In genomic region chr11:44326615-44327475, GRCh38 we compare ENCODE assay signal across 1 cellular context.
TF ChIP-seq lines count a peak whose summit lies in the region.

No MANE protein-coding gene starts in this region.

TF ChIP-seq in HepG2, 621 proteins besides CTCF, POLR2A, EP300 and RAD21 (continued from another document):
- TF ChIP-seq ZNF260 (CRISPR knock-in tag; IDR thresholded peaks at IDR 0.05; ENCODE audit: borderline replicate concordance, low read depth) (no peak), TOPORS (CRISPR knock-in tag; IDR thresholded peaks at IDR 0.05) (no peak), KAT8 (CRISPR knock-in tag; IDR thresholded peaks at IDR 0.05) (no peak), STAG1 (CRISPR knock-in tag; IDR thresholded peaks at IDR 0.05) (peak; percentile 46), ZNF768 (CRISPR knock-in tag; IDR thresholded peaks at IDR 0.05) (peak; percentile 87)
- TF ChIP-seq, protein P1, sequence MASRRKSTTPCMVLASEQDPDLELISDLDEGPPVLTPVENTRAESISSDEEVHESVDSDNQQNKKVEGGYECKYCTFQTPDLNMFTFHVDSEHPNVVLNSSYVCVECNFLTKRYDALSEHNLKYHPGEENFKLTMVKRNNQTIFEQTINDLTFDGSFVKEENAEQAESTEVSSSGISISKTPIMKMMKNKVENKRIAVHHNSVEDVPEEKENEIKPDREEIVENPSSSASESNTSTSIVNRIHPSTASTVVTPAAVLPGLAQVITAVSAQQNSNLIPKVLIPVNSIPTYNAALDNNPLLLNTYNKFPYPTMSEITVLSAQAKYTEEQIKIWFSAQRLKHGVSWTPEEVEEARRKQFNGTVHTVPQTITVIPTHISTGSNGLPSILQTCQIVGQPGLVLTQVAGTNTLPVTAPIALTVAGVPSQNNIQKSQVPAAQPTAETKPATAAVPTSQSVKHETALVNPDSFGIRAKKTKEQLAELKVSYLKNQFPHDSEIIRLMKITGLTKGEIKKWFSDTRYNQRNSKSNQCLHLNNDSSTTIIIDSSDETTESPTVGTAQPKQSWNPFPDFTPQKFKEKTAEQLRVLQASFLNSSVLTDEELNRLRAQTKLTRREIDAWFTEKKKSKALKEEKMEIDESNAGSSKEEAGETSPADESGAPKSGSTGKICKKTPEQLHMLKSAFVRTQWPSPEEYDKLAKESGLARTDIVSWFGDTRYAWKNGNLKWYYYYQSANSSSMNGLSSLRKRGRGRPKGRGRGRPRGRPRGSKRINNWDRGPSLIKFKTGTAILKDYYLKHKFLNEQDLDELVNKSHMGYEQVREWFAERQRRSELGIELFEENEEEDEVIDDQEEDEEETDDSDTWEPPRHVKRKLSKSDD (CRISPR knock-in tag; IDR thresholded peaks at IDR 0.05; ENCODE audit: low read depth), result no peak
